Comparison of ENCODE assay signal across 8 cellular contexts in the genomic region with DNA sequence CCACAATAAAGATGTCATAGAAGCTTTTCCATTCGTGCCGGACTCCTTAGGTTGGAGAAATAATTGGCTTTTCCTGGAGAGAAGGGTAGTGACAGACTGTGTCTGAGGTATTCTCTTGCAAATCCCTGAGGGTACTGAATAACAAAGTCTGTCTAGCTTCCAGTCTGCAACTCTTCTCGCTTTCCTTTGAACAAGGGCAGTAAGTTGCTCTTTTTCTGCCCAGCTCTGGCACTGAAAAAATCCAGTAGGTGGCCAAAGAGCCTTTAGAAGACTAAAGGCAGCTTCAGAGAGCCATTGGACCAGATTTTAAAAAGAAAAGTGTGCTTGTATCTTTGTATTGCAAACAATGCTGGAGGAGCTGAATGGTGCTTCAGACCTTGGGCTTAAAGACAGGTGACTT. TPM values are rescaled to one million over a fixed set of nuclear protein-coding genes. Genes with fewer than 3 reads are reported as not detected.
DNase-seq lines count a peak whose midpoint lies in the region; ATAC-seq and TF ChIP-seq lines count a peak whose summit lies in the region.

No MANE protein-coding gene starts in this region.

- H3K4me1 Mint-ChIP-seq in brain = peaks cover 17% of the 10 kb centered on the region

- H3K4me3 Mint-ChIP-seq in brain = peak overlapping the region in 4 of 5 experiments; percentile 61 to 75 (median 67)

- TF ChIP-seq CTCF in GM12872 (IDR thresholded peaks at IDR 0.05; ENCODE audit: insufficient read depth, low read depth, low read length) (peak; percentile 29; the same call in 1 of the 3 replicates), brain (conservative IDR thresholded peaks at IDR 0.05) (no peak), foreskin keratinocyte (conservative IDR thresholded peaks at IDR 0.05) (no peak)

- peaks cover 33% of the 10 kb centered on the region for H3K27me3 Mint-ChIP-seq in brain

- H3K36me3 Mint-ChIP-seq in brain = no peaks in the 10 kb centered on the region

- no peak overlapping the region for H3K27ac ChIP-seq in foreskin keratinocyte

- no peaks in the 10 kb centered on the region for H3K27me3 ChIP-seq in foreskin keratinocyte

- peak overlapping the region; percentile 34 for H3K4me3 ChIP-seq in Jurkat, Clone E6-1 (ENCODE audit: low read length)

- H3K4me1 ChIP-seq in foreskin keratinocyte = no peaks in the 10 kb centered on the region

- no peaks in the 10 kb centered on the region for H3K9me3 Mint-ChIP-seq in brain

- ATAC-seq in foreskin keratinocyte (no peak), GM18873 (IDR thresholded peaks at IDR 0.05; ENCODE audit: low FRiP score, unreplicated experiment) (no peak)

- no peak for DNase-seq in Jurkat, Clone E6-1 (ENCODE audit: low read depth, low spot score)
- DNase-seq in midbrain (lab: John Stamatoyannopoulos, UW) = peak; percentile 32
- DNase-seq in foreskin keratinocyte = no peak
- no peak for DNase-seq in GM19240 (ENCODE audit: insufficient read length, low spot score)
- DNase-seq in NCI-H2196 (lab: John Stamatoyannopoulos, UW; ENCODE audit: unreplicated experiment) = no peak

- peak overlapping the region in 1 of 5 experiments; percentile 58 for H3K27ac Mint-ChIP-seq in brain

RNA-seq across cellular contexts. Expression of a gene that starts 20.7 kb away (rescaled TPM):
- 10.5 TPM for polyA plus RNA-seq in Jurkat, Clone E6-1 (2012; ENCODE audit: insufficient read depth, insufficient read length)
- polyA plus RNA-seq in brain (ENCODE audit: insufficient read depth, low read depth, low replicate concordance) (3.2 TPM), foreskin keratinocyte (2.9 and 3.2 TPM in 2 replicates)
- 25.4 and 25.8 TPM in 2 replicates for total RNA-seq in foreskin keratinocyte
